ENCODE assay signal across 8 cellular contexts in genomic region chr16:48613061-48613957, GRCh38. TPM values are rescaled to one million over a fixed set of nuclear protein-coding genes. Genes with fewer than 3 reads are reported as not detected.
DNase-seq lines count a peak whose midpoint lies in the region; ATAC-seq and TF ChIP-seq lines count a peak whose summit lies in the region.

No MANE protein-coding gene starts in this region.

- peaks cover 3% of the 10 kb centered on the region for H3K9me3 Mint-ChIP-seq in T-helper 1 cell treated with Interleukin-12 subunit alpha and Interleukin-12 subunit beta and Interleukin-4 antibody, amounts not matched to agents 30 μg/mL and 1 μg/mL, for 36 hours

- peaks cover 9% of the 10 kb centered on the region for H3K36me3 Mint-ChIP-seq in T-helper 1 cell treated with Interleukin-12 subunit alpha and Interleukin-12 subunit beta and Interleukin-4 antibody, amounts not matched to agents 30 μg/mL and 1 μg/mL, for 36 hours (ENCODE audit: low read depth)

- TF ChIP-seq EP300 in SK-N-SH (IDR thresholded peaks at IDR 0.05; ENCODE audit: borderline replicate concordance in 1 of 2, low read depth in 1 of 2, low read length in 1 of 2) = no peak

- H3K4me3 ChIP-seq in cardiac fibroblast (replicated peaks in 1 of 2; ENCODE audit: low read depth in 2 of 2, low read length in 2 of 2) (no peak overlapping the region), osteoblast (ENCODE audit: insufficient read depth, low read length) (no peak overlapping the region), SK-N-SH (ENCODE audit: low read depth in 2 of 2, low read length in 1 of 2) (no peak overlapping the region)

- peaks cover 60% of the 10 kb centered on the region for H3K4me1 Mint-ChIP-seq in T-helper 1 cell treated with Interleukin-12 subunit alpha and Interleukin-12 subunit beta and Interleukin-4 antibody, amounts not matched to agents 30 μg/mL and 1 μg/mL, for 36 hours (ENCODE audit: low read depth)

- H3K27ac Mint-ChIP-seq in T-helper 1 cell treated with Interleukin-12 subunit alpha and Interleukin-12 subunit beta and Interleukin-4 antibody, amounts not matched to agents 30 μg/mL and 1 μg/mL, for 36 hours = peak overlapping the region; percentile 95

- POLR2A ChIA-PET in SK-N-SH (lab: Yijun Ruan, JAX) = no interaction called here

- no peak overlapping the region for H3K27ac ChIP-seq in osteoblast (ENCODE audit: low read depth, low read length)
- H3K27ac ChIP-seq in SK-N-SH (ENCODE audit: low read depth in 2 of 2, low read length in 1 of 2) = no peak overlapping the region

- H3K4me3 Mint-ChIP-seq in T-helper 1 cell treated with Interleukin-12 subunit alpha and Interleukin-12 subunit beta and Interleukin-4 antibody, amounts not matched to agents 30 μg/mL and 1 μg/mL, for 36 hours = peak overlapping the region; percentile 69

- H3K4me2 ChIP-seq in osteoblast (ENCODE audit: insufficient read depth, low read length) = no peak overlapping the region
- H3K4me2 ChIP-seq in SK-N-SH = no peak overlapping the region

- H3F3A ChIP-seq in SK-N-SH (replicated peaks; ENCODE audit: insufficient read depth) = peaks cover 10% of the 10 kb centered on the region

- H4K20me1 ChIP-seq in osteoblast (ENCODE audit: insufficient read depth, low read length) (peaks cover 1% of the 10 kb centered on the region), SK-N-SH (ENCODE audit: insufficient read depth) (peaks cover 5% of the 10 kb centered on the region)

- no peaks in the 10 kb centered on the region for H3K9me2 ChIP-seq in SK-N-SH

- ATAC-seq in GM18867 (IDR thresholded peaks at IDR 0.05; ENCODE audit: unreplicated experiment) (peak; percentile 38), HG03095 (IDR thresholded peaks at IDR 0.05; ENCODE audit: unreplicated experiment) (peak; percentile 39), HG03280 (IDR thresholded peaks at IDR 0.05; ENCODE audit: unreplicated experiment) (no peak)

- no peaks in the 10 kb centered on the region for H3K27me3 Mint-ChIP-seq in T-helper 1 cell treated with Interleukin-12 subunit alpha and Interleukin-12 subunit beta and Interleukin-4 antibody, amounts not matched to agents 30 μg/mL and 1 μg/mL, for 36 hours (ENCODE audit: low read depth)

- TF ChIP-seq RAD21 in SK-N-SH (IDR thresholded peaks at IDR 0.05; ENCODE audit: low read length) = no peak

- no peak for TF ChIP-seq CTCF in cardiac fibroblast (IDR thresholded peaks at IDR 0.05; ENCODE audit: low read depth, low read length)
- no peak for TF ChIP-seq CTCF in osteoblast (IDR thresholded peaks at IDR 0.05; ENCODE audit: extremely low read depth, low read depth, low read length)
- TF ChIP-seq CTCF in SK-N-SH (IDR thresholded peaks at IDR 0.05) = no peak

- H3K79me2 ChIP-seq in osteoblast (ENCODE audit: insufficient read depth, low read length) (peaks cover 15% of the 10 kb centered on the region), SK-N-SH (ENCODE audit: insufficient read depth) (peaks cover 13% of the 10 kb centered on the region)

- H3K36me3 ChIP-seq in osteoblast (ENCODE audit: insufficient read depth, low read length) = no peaks in the 10 kb centered on the region
- peaks cover 0 to 4% of the 10 kb centered on the region in 2 experiments for H3K36me3 ChIP-seq in SK-N-SH (replicated peaks in 1 of 2; ENCODE audit: control insufficient read depth in 1 of 2, insufficient read depth in 2 of 2, low read length in 1 of 2)

- WGBS in SK-N-SH (ENCODE audit: low lambda C conversion rate) = 61% methylated on average over 5 of the region's 5 CpGs

- H3K4me1 ChIP-seq in osteoblast (ENCODE audit: insufficient read depth, low read length) (peaks cover 12% of the 10 kb centered on the region), SK-N-SH (ENCODE audit: control insufficient read depth in 1 of 2, insufficient read depth in 2 of 2, low read depth in 1 of 2, low read length in 1 of 2) (peaks cover 9 to 11% of the 10 kb centered on the region in 2 experiments)

- H3K9ac ChIP-seq in SK-N-SH = no peak overlapping the region

- CTCF ChIA-PET in SK-N-SH (lab: Yijun Ruan, JAX) = interaction anchor here (0.9 to 6.3 kb wide), 3 partner anchors 9 to 17 kb away, joined by 3 to 53 read pairs (median 5); no protein-coding TSS in a partner anchor

- H3K9me3 ChIP-seq in osteoblast (ENCODE audit: low read depth, low read length) (no peaks in the 10 kb centered on the region), SK-N-SH (no peaks in the 10 kb centered on the region)

- H2AFZ ChIP-seq in osteoblast (ENCODE audit: low read length) (peak overlapping the region; percentile 35), SK-N-SH (ENCODE audit: low read depth) (no peak overlapping the region)

- peak; percentile 35 to 82 for DNase-seq in cardiac fibroblast (ENCODE audit: low read depth in 2 of 2)
- peak; percentile 65 for DNase-seq in osteoblast (ENCODE audit: insufficient read length, low spot score, missing footprints)
- DNase-seq in NCI-H526 (lab: John Stamatoyannopoulos, UW) = no peak
- no peak for DNase-seq in SK-N-SH

- H3K27me3 ChIP-seq in osteoblast (ENCODE audit: insufficient read depth, low read length) (no peaks in the 10 kb centered on the region), SK-N-SH (ENCODE audit: insufficient read depth) (no peaks in the 10 kb centered on the region)

TF ChIP-seq in SK-N-SH, 30 proteins besides CTCF, POLR2A, EP300 and RAD21:
- no peak for TF ChIP-seq YY1 (IDR thresholded peaks at IDR 0.05; ENCODE audit: low read depth)
- no peak for TF ChIP-seq MEF2A (IDR thresholded peaks at IDR 0.05; ENCODE audit: borderline replicate concordance, low read depth)
- TF ChIP-seq EZH2phosphoT487 (IDR thresholded peaks at IDR 0.05; ENCODE audit: borderline replicate concordance, low read depth) = no peak
- no peak for TF ChIP-seq CHD2 (IDR thresholded peaks at IDR 0.05; ENCODE audit: low read length, partially characterized antibody)
- no peak for TF ChIP-seq PBX3 (IDR thresholded peaks at IDR 0.05)
- TF ChIP-seq ELF1 (IDR thresholded peaks at IDR 0.05) = no peak
- no peak for TF ChIP-seq ZBTB33 (IDR thresholded peaks at IDR 0.05; ENCODE audit: borderline replicate concordance, low read depth)
- no peak for TF ChIP-seq POLR2AphosphoS5 (IDR thresholded peaks at IDR 0.05; ENCODE audit: low read depth, low read length)
- no peak for TF ChIP-seq RFX5 (IDR thresholded peaks at IDR 0.05; ENCODE audit: low read length)

RNA-seq across cellular contexts. Expression of gene N4BP1, which starts 3.3 kb away (rescaled TPM):
- 29.0 and 33.3 TPM in 2 replicates for total RNA-seq in osteoblast
- polyA plus RNA-seq in SK-N-SH (2012; rRNA removed) = 8.8 and 10.2 TPM in 2 replicates
- 6.1 and 8.1 TPM in 2 replicates for polyA plus RNA-seq in SK-N-SH (2012; cell fraction: cytosol; rRNA removed)
- polyA plus RNA-seq in SK-N-SH (2012; cell fraction: nucleus; rRNA removed) = 28.9 and 32.4 TPM in 2 replicates

Comparison
In these comparisons a context has a peak if more than half of its experiments do, and no peak if none do; other contexts are left out.
1. DNase-seq: peak in cardiac fibroblast (2 of 2) and osteoblast (single experiment); none in NCI-H526 (0 of 2) and SK-N-SH (single experiment).